In the genomic region with DNA sequence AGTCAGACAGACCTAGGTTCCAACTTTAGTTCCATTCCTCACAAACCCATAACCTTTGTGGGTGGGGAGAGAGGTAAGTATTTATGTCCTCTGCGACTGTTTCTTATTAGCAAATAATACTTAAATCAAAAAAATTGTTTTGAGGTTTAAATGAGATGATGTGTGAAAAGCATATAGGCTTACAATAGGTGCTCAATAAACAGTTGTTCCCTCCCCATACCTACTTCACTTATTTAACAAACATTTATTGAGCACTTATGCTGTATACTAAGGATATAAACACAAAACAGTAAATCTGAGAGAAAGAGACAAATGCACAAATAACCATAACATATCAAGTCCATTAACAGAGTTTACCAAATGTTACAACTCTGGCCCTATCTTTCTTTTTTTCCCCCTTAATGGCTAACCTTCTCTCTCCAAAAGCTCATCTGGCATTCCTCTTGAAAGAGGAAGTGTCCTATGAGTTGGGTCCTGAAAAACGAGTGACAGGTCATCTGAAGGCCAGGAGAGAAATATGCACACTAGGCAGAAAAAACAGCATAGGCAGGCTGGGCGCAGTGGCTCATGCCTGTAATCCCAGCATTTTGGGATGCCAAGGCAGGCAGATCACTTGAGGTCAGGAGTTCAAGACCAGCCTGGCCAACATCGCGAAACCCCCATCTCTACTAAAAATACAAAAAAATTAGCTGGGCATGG, we compare ENCODE assay signal across 19 cellular contexts. TPM values are rescaled to one million over a fixed set of nuclear protein-coding genes. Genes with fewer than 3 reads are reported as not detected.
DNase-seq lines count a peak whose midpoint lies in the region; ATAC-seq, FAIRE-seq and TF ChIP-seq lines count a peak whose summit lies in the region.
"Had no signal": no experiment of that assay in that cellular context is flagged by ENCODE, and none has a peak within 500 bp of the region (broad histone marks: within the 10 kb centered on the region; RNA-seq: fewer than 3 reads in every experiment).

No MANE protein-coding gene starts in this region.

- no peaks in the 10 kb centered on the region for H3K79me2 ChIP-seq in HepG2 (ENCODE audit: insufficient read depth, low read length)

- intact Hi-C loops in HepG2 (cut with micrococcal nuclease; ENCODE audit: unreplicated experiment), result no loop called here

- H3K4me3 ChIP-seq in A549, result no peak overlapping the region
- no peak overlapping the region for H3K4me3 ChIP-seq in HepG2 (replicated peaks in 1 of 3; ENCODE audit: insufficient read depth in 1 of 3, low read depth in 2 of 3, low read length in 3 of 3)

- BruUV-seq in HepG2 (replicated peaks; lab: Mats Ljungman, UMichigan), result no TSS peak

- H3K4me1 Mint-ChIP-seq in T-helper 17 cell, result peaks cover 18% of the 10 kb centered on the region
- H3K4me1 Mint-ChIP-seq: H9 had no signal

- 69% methylated on average over 5 of the region's 5 CpGs for WGBS in A549 (ENCODE audit: missing lambda C conversion rate)
- 46% methylated on average over 5 of the region's 5 CpGs for WGBS in HepG2 (ENCODE audit: low lambda C conversion rate)

- no peak overlapping the region for H3K4me2 ChIP-seq in A549
- no peak overlapping the region for H3K4me2 ChIP-seq in HepG2 (ENCODE audit: low read depth, low read length)

- H3K36me3 ChIP-seq in HepG2 (replicated peaks in 1 of 2; ENCODE audit: control insufficient read depth in 1 of 2, insufficient read depth in 2 of 2, low read length in 2 of 2), result no peaks in the 10 kb centered on the region
- H3K36me3 ChIP-seq: BE2C had no signal

- TF ChIP-seq RAD21 in A549 (conservative IDR thresholded peaks at IDR 0.05 in 1 of 2, IDR thresholded peaks at IDR 0.05 in 1 of 2) (no peak), HepG2 (CRISPR knock-in tag; IDR thresholded peaks at IDR 0.05) (no peak)

- no peak for TF ChIP-seq CTCF in A549 (IDR thresholded peaks at IDR 0.05)
- no peak for TF ChIP-seq CTCF in HepG2 (CRISPR knock-in tag; IDR thresholded peaks at IDR 0.05)

- FAIRE-seq in A549 (lab: Jason Lieb, UNC), result no peak
- FAIRE-seq in GM12891 (lab: Jason Lieb, UNC), result no peak
- FAIRE-seq in HepG2 (lab: Jason Lieb, UNC), result no peak
- FAIRE-seq: D721Med, G401.6 had no signal

- TF ChIP-seq EP300 in A549 (IDR thresholded peaks at IDR 0.05) (no peak), HepG2 (IDR thresholded peaks at IDR 0.05; ENCODE audit: low read depth in 2 of 2, low read length in 2 of 2) (no peak), HepG2 (CRISPR knock-in tag; IDR thresholded peaks at IDR 0.05; ENCODE audit: borderline replicate concordance) (no peak)

- no peak overlapping the region for H3K4me3 Mint-ChIP-seq in T-helper 17 cell
- H3K4me3 Mint-ChIP-seq: CD4-positive, alpha-beta T cell; H9 had no signal

- peaks cover 21% of the 10 kb centered on the region for H3K27me3 Mint-ChIP-seq in T-helper 17 cell

- peaks cover 0 to 8% of the 10 kb centered on the region in 2 experiments; a peak in 1 of 5 replicates for H3K27me3 ChIP-seq in HepG2 (ENCODE audit: control insufficient read depth in 1 of 2, insufficient read depth in 2 of 2, low read length in 2 of 2)

- H3K27ac ChIP-seq in A549 (no peak overlapping the region), HepG2 (ENCODE audit: extremely low read length, insufficient read depth, low read length) (no peak overlapping the region)

- H3K4me1 ChIP-seq in A549 (peaks cover 17% of the 10 kb centered on the region; the same call in 2 of the 3 replicates), HepG2 (ENCODE audit: insufficient read depth, low read length) (no peaks in the 10 kb centered on the region)
- H3K4me1 ChIP-seq: Caco-2 had no signal

- no peak for TF ChIP-seq POLR2A in A549 (IDR thresholded peaks at IDR 0.05; ENCODE audit: low read length)
- TF ChIP-seq POLR2A in GM12891 (IDR thresholded peaks at IDR 0.05; ENCODE audit: low read depth, low read length), result no peak
- no peak for TF ChIP-seq POLR2A in HepG2 (IDR thresholded peaks at IDR 0.05; ENCODE audit: insufficient read depth in 1 of 2, low read depth in 2 of 2, low read length in 2 of 2)

- H3K9ac ChIP-seq in HepG2 (ENCODE audit: insufficient read depth, low read depth, low read length), result no peak overlapping the region

- H4K20me1 ChIP-seq in HepG2 (ENCODE audit: insufficient read depth, low read length), result no peaks in the 10 kb centered on the region

- H2AFZ ChIP-seq in HepG2 (ENCODE audit: low read length), result no peak overlapping the region

- POLR2A ChIA-PET in A549 (lab: Yijun Ruan, JAX), result no interaction called here
- POLR2A ChIA-PET in HepG2 (lab: Yijun Ruan, JAX), result no interaction called here

- in situ Hi-C loops in HepG2 (cut with HindIII; ENCODE audit: extremely low pct_ligation_motif_present, low pct_unique_long_range_greater_than_20kb), result no loop called here

- peaks cover 6% of the 10 kb centered on the region for H3K36me3 Mint-ChIP-seq in T-helper 17 cell (ENCODE audit: low read depth)

- ATAC-seq in A549, result no peak
- no peak for ATAC-seq in T-helper 17 cell
- ATAC-seq in HepG2, result no peak
- no peak for ATAC-seq in GM18502 (IDR thresholded peaks at IDR 0.05; ENCODE audit: poor library complexity, unreplicated experiment)

- H3K9me3 ChIP-seq in A549, result no peaks in the 10 kb centered on the region
- no peaks in the 10 kb centered on the region for H3K9me3 ChIP-seq in T-helper 17 cell (ENCODE audit: control insufficient read depth, low read length, poor library complexity, severe bottlenecking)
- no peaks in the 10 kb centered on the region for H3K9me3 ChIP-seq in HepG2 (ENCODE audit: low read length)
- H3K9me3 ChIP-seq: BE2C, Caco-2 had no signal

- H3K27ac Mint-ChIP-seq in T-helper 17 cell, result peak overlapping the region; percentile 67
- H3K27ac Mint-ChIP-seq: CD4-positive, alpha-beta T cell; H9 had no signal

- DNase-seq in A549 (ENCODE audit: low read depth in 1 of 2, low spot score in 1 of 2) (no peak), GM12891 (ENCODE audit: insufficient read length, low spot score) (no peak), T-helper 17 cell (no peak), HepG2 (ENCODE audit: low spot score) (no peak), amygdala (lab: John Stamatoyannopoulos, UW) (no peak), NCI-H1694 treated with DMSO at 0.1 percent for 48 hours (lab: John Stamatoyannopoulos, UW) (no peak)
- DNase-seq: ACHN; BE2C; C1 segment of cervical spinal cord; Caco-2; CD4-positive, alpha-beta T cell; GOT3; H9; KBM-7 had no signal

- CTCF ChIA-PET in A549 (lab: Yijun Ruan, JAX), result interaction anchor here (1.2 to 13.5 kb wide), 3 partner anchors 16 to 129 kb away, joined by 3 to 166 read pairs (median 3); no protein-coding TSS in a partner anchor
- CTCF ChIA-PET in HepG2 (lab: Yijun Ruan, JAX; ENCODE audit: low intra/inter-chr PET ratio, low total read pairs), result no interaction called here

RNA-seq across cellular contexts. Expression of a gene that starts 10.3 kb away (rescaled TPM):
- polyA plus RNA-seq in A549 (2011; rRNA removed) (6.3 and 7.2 TPM in 2 replicates), A549 (2017; fragmentation: RNase III; extraction: RNeasy Plus Mini Kit Qiagen cat#74134 plus additional on column Dnase treatment) (4.8 to 5.3 TPM (median 5.0 TPM) in 3 replicates), HepG2 (2011; rRNA removed) (3.4 TPM in 2 replicates)
- 2.2 and 2.6 TPM in 2 replicates for polyA plus RNA-seq in A549 (2012; cell fraction: cytosol; rRNA removed)
- polyA plus RNA-seq in A549 (2012; cell fraction: nucleus; rRNA removed), result 1.5 and 2.1 TPM in 2 replicates
- polyA minus RNA-seq in A549 (2011; rRNA and poly(A)+ RNA removed), result 3.1 and 3.6 TPM in 2 replicates
- 1.4 TPM for polyA plus RNA-seq in GM12891 (2012; ENCODE audit: low read depth, missing spikeins)
- total RNA-seq in T-helper 17 cell (1 to 10 TPM; 2.7 to 3.0 TPM), HepG2 (2016; rRNA removed; fragmentation: Illumina TruSeq; extraction: Trizol) (2.9 and 4.6 TPM in 2 replicates)
- 0.53 and 0.61 TPM in 2 replicates for total RNA-seq in HepG2 (2016; cell fraction: cytosol; rRNA removed; fragmentation: Illumina TruSeq; extraction: Trizol; ENCODE audit: low read depth)
- 2.7 and 4.5 TPM in 2 replicates for total RNA-seq in HepG2 (2016; cell fraction: insoluble cytoplasmic fraction; rRNA removed; fragmentation: Illumina TruSeq; extraction: Trizol)
- 1.7 and 2.0 TPM in 2 replicates for total RNA-seq in HepG2 (2016; cell fraction: membrane; rRNA removed; fragmentation: Illumina TruSeq; extraction: Trizol)
- total RNA-seq in HepG2 (2016; cell fraction: nucleus; rRNA removed; fragmentation: Illumina TruSeq; extraction: Trizol), result 4.9 and 5.7 TPM in 2 replicates
- 2.0 and 2.9 TPM in 2 replicates for polyA plus RNA-seq in HepG2 (2011; cell fraction: cytosol; rRNA removed)
- 2.3 and 3.2 TPM in 2 replicates for polyA plus RNA-seq in HepG2 (2011; cell fraction: nucleus; rRNA removed)
- 3.1 and 4.0 TPM in 2 replicates for polyA plus RNA-seq in HepG2 (2012)
- 0.49 and 0.60 TPM in 2 replicates for polyA plus RNA-seq in HepG2 (2016; cell fraction: cytosol; fragmentation: Illumina TruSeq; extraction: Trizol; ENCODE audit: low read depth)
- 3.1 and 3.3 TPM in 2 replicates for polyA plus RNA-seq in HepG2 (2016; cell fraction: insoluble cytoplasmic fraction; fragmentation: Illumina TruSeq; extraction: Trizol; ENCODE audit: low read depth)
- polyA plus RNA-seq in HepG2 (2016; cell fraction: membrane; fragmentation: Illumina TruSeq; extraction: Trizol; ENCODE audit: low read depth), result 1.3 and 1.6 TPM in 2 replicates
- 7.6 and 8.5 TPM in 2 replicates for polyA plus RNA-seq in HepG2 (2016; cell fraction: nucleus; fragmentation: Illumina TruSeq; extraction: Trizol; ENCODE audit: insufficient read depth, low read depth)
- polyA minus RNA-seq in HepG2 (2011; rRNA and poly(A)+ RNA removed; ENCODE audit: low replicate concordance), result 0.89 and 4.2 TPM in 2 replicates
- 2.1 and 2.4 TPM in 2 replicates for polyA minus RNA-seq in HepG2 (2011; cell fraction: cytosol; rRNA and poly(A)+ RNA removed)
- 4.0 and 5.3 TPM in 2 replicates for polyA minus RNA-seq in HepG2 (2011; cell fraction: nucleus; rRNA and poly(A)+ RNA removed)

RNA-seq across cellular contexts. Expression of a gene that starts 48.4 kb away (rescaled TPM):
- not detected in 2 replicates for polyA plus RNA-seq in A549 (2011; rRNA removed)
- not detected in 2 replicates for polyA plus RNA-seq in A549 (2012; cell fraction: cytosol; rRNA removed)
- 0.07 TPM in 1 of 2 replicates, not detected in the other for polyA plus RNA-seq in A549 (2012; cell fraction: nucleus; rRNA removed)
- 0.05 to 0.09 TPM (median 0.05 TPM) in 3 replicates for polyA plus RNA-seq in A549 (2017; fragmentation: RNase III; extraction: RNeasy Plus Mini Kit Qiagen cat#74134 plus additional on column Dnase treatment)
- polyA minus RNA-seq in A549 (2011; rRNA and poly(A)+ RNA removed), result not detected in 2 replicates
- 0.05 TPM for polyA plus RNA-seq in GM12891 (2012; ENCODE audit: low read depth, missing spikeins)
- not detected for total RNA-seq in T-helper 17 cell
- total RNA-seq in HepG2 (2016; rRNA removed; fragmentation: Illumina TruSeq; extraction: Trizol), result 4.1 and 4.4 TPM in 2 replicates
- 1.3 and 1.6 TPM in 2 replicates for total RNA-seq in HepG2 (2016; cell fraction: cytosol; rRNA removed; fragmentation: Illumina TruSeq; extraction: Trizol; ENCODE audit: low read depth)
- 3.2 and 4.0 TPM in 2 replicates for total RNA-seq in HepG2 (2016; cell fraction: insoluble cytoplasmic fraction; rRNA removed; fragmentation: Illumina TruSeq; extraction: Trizol)
- total RNA-seq in HepG2 (2016; cell fraction: membrane; rRNA removed; fragmentation: Illumina TruSeq; extraction: Trizol), result 3.8 and 4.4 TPM in 2 replicates
- 8.4 and 9.2 TPM in 2 replicates for total RNA-seq in HepG2 (2016; cell fraction: nucleus; rRNA removed; fragmentation: Illumina TruSeq; extraction: Trizol)
- polyA plus RNA-seq in HepG2 (2011; rRNA removed), result 9.9 and 10.3 TPM in 2 replicates
- 5.4 and 7.7 TPM in 2 replicates for polyA plus RNA-seq in HepG2 (2011; cell fraction: cytosol; rRNA removed)
- 16.5 and 20.7 TPM in 2 replicates for polyA plus RNA-seq in HepG2 (2011; cell fraction: nucleus; rRNA removed)
- polyA plus RNA-seq in HepG2 (2012), result 3.2 and 4.8 TPM in 2 replicates
- 1.4 and 1.8 TPM in 2 replicates for polyA plus RNA-seq in HepG2 (2016; cell fraction: cytosol; fragmentation: Illumina TruSeq; extraction: Trizol; ENCODE audit: low read depth)
- polyA plus RNA-seq in HepG2 (2016; cell fraction: insoluble cytoplasmic fraction; fragmentation: Illumina TruSeq; extraction: Trizol; ENCODE audit: low read depth), result 6.3 and 7.5 TPM in 2 replicates
- 3.7 and 3.9 TPM in 2 replicates for polyA plus RNA-seq in HepG2 (2016; cell fraction: membrane; fragmentation: Illumina TruSeq; extraction: Trizol; ENCODE audit: low read depth)
- 20.4 and 22.0 TPM in 2 replicates for polyA plus RNA-seq in HepG2 (2016; cell fraction: nucleus; fragmentation: Illumina TruSeq; extraction: Trizol; ENCODE audit: insufficient read depth, low read depth)
- 34.8 TPM in 1 of 2 replicates, not detected in the other for polyA minus RNA-seq in HepG2 (2011; rRNA and poly(A)+ RNA removed; ENCODE audit: low replicate concordance)
- polyA minus RNA-seq in HepG2 (2011; cell fraction: cytosol; rRNA and poly(A)+ RNA removed), result 4.8 and 5.5 TPM in 2 replicates
- 6.7 and 8.1 TPM in 2 replicates for polyA minus RNA-seq in HepG2 (2011; cell fraction: nucleus; rRNA and poly(A)+ RNA removed)
- total RNA-seq: A172; CD4-positive, alpha-beta T cell; HT-29 had no signal

RNA-seq across cellular contexts. Expression of a gene that starts 59.8 kb away (rescaled TPM):
- polyA plus RNA-seq in A549 (2011; rRNA removed) (not detected in 2 replicates), A549 (2017; fragmentation: RNase III; extraction: RNeasy Plus Mini Kit Qiagen cat#74134 plus additional on column Dnase treatment) (not detected in 3 replicates), HepG2 (2011; rRNA removed) (not detected in 2 replicates)
- not detected in 2 replicates for polyA plus RNA-seq in A549 (2012; cell fraction: cytosol; rRNA removed)
- polyA plus RNA-seq in A549 (2012; cell fraction: nucleus; rRNA removed), result not detected in 2 replicates
- not detected in 2 replicates for polyA minus RNA-seq in A549 (2011; rRNA and poly(A)+ RNA removed)
- polyA plus RNA-seq in GM12891 (2012; ENCODE audit: low read depth, missing spikeins), result 0.04 TPM
- total RNA-seq in T-helper 17 cell (not detected), HepG2 (2016; rRNA removed; fragmentation: Illumina TruSeq; extraction: Trizol) (not detected in 2 replicates)
- total RNA-seq in HepG2 (2016; cell fraction: cytosol; rRNA removed; fragmentation: Illumina TruSeq; extraction: Trizol; ENCODE audit: low read depth), result not detected in 2 replicates
- not detected in 2 replicates for total RNA-seq in HepG2 (2016; cell fraction: insoluble cytoplasmic fraction; rRNA removed; fragmentation: Illumina TruSeq; extraction: Trizol)
- total RNA-seq in HepG2 (2016; cell fraction: membrane; rRNA removed; fragmentation: Illumina TruSeq; extraction: Trizol), result not detected in 2 replicates
- total RNA-seq in HepG2 (2016; cell fraction: nucleus; rRNA removed; fragmentation: Illumina TruSeq; extraction: Trizol), result not detected in 2 replicates
- polyA plus RNA-seq in HepG2 (2011; cell fraction: cytosol; rRNA removed), result 0.01 TPM in 1 of 2 replicates, not detected in the other
- polyA plus RNA-seq in HepG2 (2011; cell fraction: nucleus; rRNA removed), result 0.03 and 0.06 TPM in 2 replicates
- not detected in 2 replicates for polyA plus RNA-seq in HepG2 (2012)
- not detected in 2 replicates for polyA plus RNA-seq in HepG2 (2016; cell fraction: cytosol; fragmentation: Illumina TruSeq; extraction: Trizol; ENCODE audit: low read depth)
- not detected in 2 replicates for polyA plus RNA-seq in HepG2 (2016; cell fraction: insoluble cytoplasmic fraction; fragmentation: Illumina TruSeq; extraction: Trizol; ENCODE audit: low read depth)
- polyA plus RNA-seq in HepG2 (2016; cell fraction: membrane; fragmentation: Illumina TruSeq; extraction: Trizol; ENCODE audit: low read depth), result not detected in 2 replicates
- polyA plus RNA-seq in HepG2 (2016; cell fraction: nucleus; fragmentation: Illumina TruSeq; extraction: Trizol; ENCODE audit: insufficient read depth, low read depth), result not detected in 2 replicates
- not detected in 2 replicates for polyA minus RNA-seq in HepG2 (2011; rRNA and poly(A)+ RNA removed; ENCODE audit: low replicate concordance)
- not detected in 2 replicates for polyA minus RNA-seq in HepG2 (2011; cell fraction: cytosol; rRNA and poly(A)+ RNA removed)
- not detected in 2 replicates for polyA minus RNA-seq in HepG2 (2011; cell fraction: nucleus; rRNA and poly(A)+ RNA removed)
- total RNA-seq: A172; Caco-2; CD4-positive, alpha-beta T cell; HT-29 had no signal
